17 cellular contexts compared by ENCODE assay signal in the genomic region with DNA sequence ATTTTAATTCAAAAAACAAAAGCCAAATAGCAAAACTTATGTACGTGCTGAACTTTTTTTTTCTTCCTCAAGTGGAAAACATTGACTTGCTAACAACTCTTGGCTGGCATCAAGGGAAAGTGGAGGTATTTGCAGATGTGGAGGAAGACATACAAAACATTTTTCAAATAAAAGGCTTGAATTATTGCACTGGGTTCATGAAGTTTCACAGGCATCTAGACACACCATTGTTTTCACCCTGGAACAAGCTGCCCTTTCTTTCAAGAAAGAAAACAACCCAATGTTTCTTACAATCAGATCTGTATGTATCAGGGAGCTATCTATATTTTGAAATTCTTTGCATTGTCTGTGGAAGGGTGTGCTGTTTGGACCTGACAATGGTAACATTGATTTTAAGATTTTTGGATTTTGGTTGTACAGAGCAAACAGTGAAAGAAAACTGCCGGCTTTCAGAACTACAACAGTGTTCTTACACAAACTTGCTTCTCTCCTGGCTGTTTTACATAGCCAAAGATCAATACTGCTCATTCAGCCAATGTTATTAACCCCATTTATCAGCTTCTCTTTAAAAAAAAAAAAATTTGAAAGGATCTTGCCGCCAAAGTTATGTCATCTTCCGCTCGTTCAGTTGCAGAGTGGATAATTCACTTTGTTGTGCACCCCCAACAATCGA.
DNase-seq lines count a peak whose midpoint lies in the region; ATAC-seq and TF ChIP-seq lines count a peak whose summit lies in the region.
"Had no signal": no experiment of that assay in that cellular context is flagged by ENCODE, and none has a peak within 500 bp of the region (broad histone marks: within the 10 kb centered on the region; RNA-seq: fewer than 3 reads in every experiment).

No MANE protein-coding gene starts in this region.

- DNase-seq in SK-MEL-5 (ENCODE audit: low read depth, low spot score) (peak; percentile 88), foreskin melanocyte (peak; percentile 93), right lobe of liver (no peak), sciatic nerve (ENCODE audit: low spot score) (no peak), SW480 (ENCODE audit: low spot score) (no peak), NCI-H146 (lab: John Stamatoyannopoulos, UW) (no peak)
- DNase-seq in activated CD4-positive, alpha-beta T cell treated with anti-CD3 and anti-CD28 coated beads, Interleukin-2, amount 10 ng/mL, durations not matched to agents 7 days and 5 days: no peak
- DNase-seq: CD8-positive, alpha-beta T cell; DMS53; EL; MM.1S; NCI-H1092; NCI-H1436 treated with DMSO at 0.1 percent for 48 hours; NCI-H2081 treated with DMSO at 0.1 percent for 48 hours had no signal

- no peak overlapping the region for H3K4me3 Mint-ChIP-seq in activated CD4-positive, alpha-beta T cell treated with anti-CD3 and anti-CD28 coated beads, Interleukin-2, amount 10 ng/mL, durations not matched to agents 7 days and 5 days
- H3K4me3 Mint-ChIP-seq: CD8-positive, alpha-beta T cell had no signal

- peaks cover 18% of the 10 kb centered on the region for H3K27me3 Mint-ChIP-seq in activated CD4-positive, alpha-beta T cell treated with anti-CD3 and anti-CD28 coated beads, Interleukin-2, amount 10 ng/mL, durations not matched to agents 7 days and 5 days

- no peaks in the 10 kb centered on the region for H3K9me3 ChIP-seq in right lobe of liver
- H3K9me3 ChIP-seq: BLaER1 treated with 17β-estradiol and CSF1 and Interleukin-3, amounts not matched to agents 10 nM and 100 nM had no signal

- H3K4me1 ChIP-seq in right lobe of liver: peaks cover 0 to 25% (median 2%) of the 10 kb centered on the region in 4 donors
- H3K4me1 ChIP-seq: BLaER1 treated with 17β-estradiol and CSF1 and Interleukin-3, amounts not matched to agents 10 nM and 100 nM had no signal

- TF ChIP-seq POLR2A in right lobe of liver (IDR thresholded peaks at IDR 0.05): no peak

- no peaks in the 10 kb centered on the region for H3K4me1 Mint-ChIP-seq in activated CD4-positive, alpha-beta T cell treated with anti-CD3 and anti-CD28 coated beads, Interleukin-2, amount 10 ng/mL, durations not matched to agents 7 days and 5 days

- H3K27me3 ChIP-seq in right lobe of liver: no peaks in the 10 kb centered on the region
- H3K27me3 ChIP-seq: BLaER1 treated with 17β-estradiol and CSF1 and Interleukin-3, amounts not matched to agents 10 nM and 100 nM had no signal

- TF ChIP-seq CTCF in right lobe of liver (IDR thresholded peaks at IDR 0.05): no peak

- POLR2A ChIA-PET in activated CD4-positive, alpha-beta T cell treated with anti-CD3 and anti-CD28 coated beads, Interleukin-2, amount 10 ng/mL, durations not matched to agents 7 days and 5 days (lab: Charles Lee): no interaction called here

- H3K27ac Mint-ChIP-seq in activated CD4-positive, alpha-beta T cell treated with anti-CD3 and anti-CD28 coated beads, Interleukin-2, amount 10 ng/mL, durations not matched to agents 7 days and 5 days: no peak overlapping the region
- H3K27ac Mint-ChIP-seq: CD8-positive, alpha-beta T cell had no signal

- ATAC-seq in right lobe of liver: peak; percentile 72 to 84 (median 82)
- ATAC-seq in sciatic nerve: peak; percentile 44
- no peak for ATAC-seq in HG03457 (IDR thresholded peaks at IDR 0.05; ENCODE audit: unreplicated experiment)
- ATAC-seq: CD8-positive, alpha-beta T cell; Panc1 had no signal

- H3K36me3 ChIP-seq in right lobe of liver: no peaks in the 10 kb centered on the region
- H3K36me3 ChIP-seq: BLaER1 treated with 17β-estradiol and CSF1 and Interleukin-3, amounts not matched to agents 10 nM and 100 nM had no signal

- CTCF ChIA-PET in activated CD4-positive, alpha-beta T cell treated with anti-CD3 and anti-CD28 coated beads, Interleukin-2, amount 10 ng/mL, durations not matched to agents 7 days and 5 days (lab: Charles Lee): interaction anchor here (0.6 kb wide), 1 partner anchor 446 kb away, joined by 3 read pairs; a partner anchor contains a TSS

- H3K27ac ChIP-seq in right lobe of liver: peak overlapping the region in 1 of 3 donors; percentile 33
- H3K27ac ChIP-seq: BLaER1 treated with 17β-estradiol and CSF1 and Interleukin-3, amounts not matched to agents 10 nM and 100 nM had no signal

- no peaks in the 10 kb centered on the region for H3K9me3 Mint-ChIP-seq in activated CD4-positive, alpha-beta T cell treated with anti-CD3 and anti-CD28 coated beads, Interleukin-2, amount 10 ng/mL, durations not matched to agents 7 days and 5 days
- H3K9me3 Mint-ChIP-seq: CD8-positive, alpha-beta T cell had no signal

- peak overlapping the region in 1 of 3 donors; percentile 17 for H3K4me3 ChIP-seq in right lobe of liver
- H3K4me3 ChIP-seq: BLaER1 treated with 17β-estradiol and CSF1 and Interleukin-3, amounts not matched to agents 10 nM and 100 nM had no signal

- in situ Hi-C loops in SK-MEL-5 (cut with HindIII; ENCODE audit: low pct_unique_long_range_greater_than_20kb, low sequenced_read_pairs): no loop called here

- intact Hi-C loops in right lobe of liver (cut with DNase I) (no loop called here), sciatic nerve (cut with DNase I) (no loop called here)

- no peaks in the 10 kb centered on the region for H3K36me3 Mint-ChIP-seq in activated CD4-positive, alpha-beta T cell treated with anti-CD3 and anti-CD28 coated beads, Interleukin-2, amount 10 ng/mL, durations not matched to agents 7 days and 5 days (ENCODE audit: low read depth)
- H3K36me3 Mint-ChIP-seq: CD8-positive, alpha-beta T cell had no signal

- 34% methylated on average over 6 of the region's 6 CpGs for WGBS in right lobe of liver (ENCODE audit: insufficient coverage, low coverage, low lambda C conversion rate, missing lambda C conversion rate)

Comparison
In these comparisons a context has a peak if more than half of its experiments do, and no peak if none do; other contexts are left out.
1. DNase-seq: peak in SK-MEL-5 (single experiment) and foreskin melanocyte (single experiment); none in right lobe of liver (0 of 3), sciatic nerve (single experiment), SW480 (single experiment), NCI-H146 (single experiment) and activated CD4-positive, alpha-beta T cell treated with anti-CD3 and anti-CD28 coated beads, Interleukin-2, amount 10 ng/mL, durations not matched to agents 7 days and 5 days (single experiment).